1 cellular context compared by ENCODE assay signal in genomic region chr19:8240274-8241229, GRCh38.
TF ChIP-seq lines count a peak whose summit lies in the region.

No MANE protein-coding gene starts in this region.

TF ChIP-seq in K562, 482 proteins besides CTCF, POLR2A, EP300 and RAD21 (continued from another document and continues in another):
- TF ChIP-seq ZBTB33 (CRISPR knock-in tag; IDR thresholded peaks at IDR 0.05) (no peak), SMAD4 (CRISPR knock-in tag; conservative IDR thresholded peaks at IDR 0.05) (peak; percentile 86), MAZ (CRISPR knock-in tag; conservative IDR thresholded peaks at IDR 0.05 in 1 of 2, IDR thresholded peaks at IDR 0.05 in 1 of 2) (peak; percentile 81 to 94), E2F8 (IDR thresholded peaks at IDR 0.05; ENCODE audit: low read depth, partially characterized antibody) (peak; percentile 74), MAX (CRISPR knock-in tag; IDR thresholded peaks at IDR 0.05) (peak; percentile 90), MBD1 (CRISPR knock-in tag; IDR thresholded peaks at IDR 0.05) (no peak), HLTF (IDR thresholded peaks at IDR 0.05) (peak; percentile 46; the same call in 1 of the 2 replicates), PURB (CRISPR knock-in tag; IDR thresholded peaks at IDR 0.05; ENCODE audit: low read depth) (no peak), LARP7 (IDR thresholded peaks at IDR 0.05) (peak; percentile 76; the same call in 1 of the 2 replicates), ZNF197 (CRISPR knock-in tag; IDR thresholded peaks at IDR 0.05; ENCODE audit: low read depth) (0 out of 2 replicates have a peak, but pooled peaks have one; percentile 35), HNRNPL (IDR thresholded peaks at IDR 0.05; ENCODE audit: low read depth, low read length) (no peak), CREM (IDR thresholded peaks at IDR 0.05; ENCODE audit: low read depth) (peak; percentile 78), CBX3 (IDR thresholded peaks at IDR 0.05; ENCODE audit: borderline replicate concordance in 1 of 2, low read length in 2 of 2) (peak in 1 of 2 experiments; percentile 87; a peak in 1 of 3 replicates), UBTF (IDR thresholded peaks at IDR 0.05; ENCODE audit: borderline replicate concordance in 1 of 2, low read depth in 2 of 2, low read length in 2 of 2) (0 out of 4 replicates have a peak, but pooled peaks of 1 of the 2 experiments have one; percentile 36), NR2F6 (CRISPR knock-in tag; IDR thresholded peaks at IDR 0.05) (no peak), MIER1 (IDR thresholded peaks at IDR 0.05; ENCODE audit: low read depth) (peak; percentile 75), TOE1 (IDR thresholded peaks at IDR 0.05; ENCODE audit: borderline replicate concordance) (peak; percentile 99), TOE1 (CRISPR knock-in tag; IDR thresholded peaks at IDR 0.05; ENCODE audit: borderline replicate concordance, low read depth) (no peak), ARID3A (IDR thresholded peaks at IDR 0.05; ENCODE audit: borderline replicate concordance, low read depth, low read length) (peak; percentile 83; the same call in 1 of the 2 replicates), PCBP2 (IDR thresholded peaks at IDR 0.05; ENCODE audit: low read depth, low read length, poor library complexity, severe bottlenecking) (no peak), ZSCAN29 (IDR thresholded peaks at IDR 0.05) (no peak), E2F5 (CRISPR knock-in tag; IDR thresholded peaks at IDR 0.05) (no peak), ADNP (tag; IDR thresholded peaks at IDR 0.05) (peak; percentile 67; the same call in 1 of the 2 replicates), MBD2 (IDR thresholded peaks at IDR 0.05; ENCODE audit: borderline replicate concordance, low read depth) (peak; percentile 45; the same call in 1 of the 2 replicates), ZNF239 (CRISPR knock-in tag; IDR thresholded peaks at IDR 0.05) (peak; percentile 19; the same call in 1 of the 2 replicates), NCOA6 (IDR thresholded peaks at IDR 0.05) (no peak), TFE3 (CRISPR knock-in tag; IDR thresholded peaks at IDR 0.05) (peak; percentile 99), ZNF146 (CRISPR knock-in tag; IDR thresholded peaks at IDR 0.05; ENCODE audit: unreplicated experiment) (no peak), TBP (optimal IDR thresholded peaks at IDR 0.05; ENCODE audit: low read depth, low read length) (peak; percentile 5), ZNF507 (tag; conservative IDR thresholded peaks at IDR 0.05) (no peak), BRF2 (IDR thresholded peaks at IDR 0.05; ENCODE audit: borderline replicate concordance, insufficient read depth, insufficient read length) (no peak), KDM4B (IDR thresholded peaks at IDR 0.05; ENCODE audit: borderline replicate concordance in 2 of 2, low read depth in 1 of 2) (peak in 1 of 2 experiments; percentile 89; a peak in 1 of 4 replicates), MEIS2 (IDR thresholded peaks at IDR 0.05; ENCODE audit: partially characterized antibody) (no peak), RCOR1 (IDR thresholded peaks at IDR 0.05; ENCODE audit: borderline replicate concordance in 1 of 2, low read depth in 2 of 2, low read length in 2 of 2) (peak in 1 of 2 experiments; percentile 88; a peak in 1 of 4 replicates), ZNF324 (CRISPR knock-in tag; IDR thresholded peaks at IDR 0.05) (no peak), TARDBP (IDR thresholded peaks at IDR 0.05) (0 out of 2 replicates have a peak, but pooled peaks have one; percentile 56), FOSL1 (tag; conservative IDR thresholded peaks at IDR 0.05) (peak; percentile 97), DPF2 (IDR thresholded peaks at IDR 0.05) (peak; percentile 98), ZZZ3 (IDR thresholded peaks at IDR 0.05) (no peak), FOXJ2 (tag; IDR thresholded peaks at IDR 0.05) (peak; percentile 87), ATF7 (IDR thresholded peaks at IDR 0.05) (peak; percentile 87), CCNT2 (IDR thresholded peaks at IDR 0.05; ENCODE audit: borderline replicate concordance, extremely low read depth, insufficient read length, low read depth, low read length) (peak; percentile 94), ZBTB2 (IDR thresholded peaks at IDR 0.05) (peak; percentile 78), NKRF (IDR thresholded peaks at IDR 0.05; ENCODE audit: borderline replicate concordance) (peak; percentile 71; the same call in 1 of the 2 replicates), FOXK2 (conservative IDR thresholded peaks at IDR 0.05 in 1 of 2, IDR thresholded peaks at IDR 0.05 in 1 of 2; ENCODE audit: low read depth in 2 of 2) (peak; percentile 86 to 93)
